9 cellular contexts compared by ENCODE assay signal in the genomic region with DNA sequence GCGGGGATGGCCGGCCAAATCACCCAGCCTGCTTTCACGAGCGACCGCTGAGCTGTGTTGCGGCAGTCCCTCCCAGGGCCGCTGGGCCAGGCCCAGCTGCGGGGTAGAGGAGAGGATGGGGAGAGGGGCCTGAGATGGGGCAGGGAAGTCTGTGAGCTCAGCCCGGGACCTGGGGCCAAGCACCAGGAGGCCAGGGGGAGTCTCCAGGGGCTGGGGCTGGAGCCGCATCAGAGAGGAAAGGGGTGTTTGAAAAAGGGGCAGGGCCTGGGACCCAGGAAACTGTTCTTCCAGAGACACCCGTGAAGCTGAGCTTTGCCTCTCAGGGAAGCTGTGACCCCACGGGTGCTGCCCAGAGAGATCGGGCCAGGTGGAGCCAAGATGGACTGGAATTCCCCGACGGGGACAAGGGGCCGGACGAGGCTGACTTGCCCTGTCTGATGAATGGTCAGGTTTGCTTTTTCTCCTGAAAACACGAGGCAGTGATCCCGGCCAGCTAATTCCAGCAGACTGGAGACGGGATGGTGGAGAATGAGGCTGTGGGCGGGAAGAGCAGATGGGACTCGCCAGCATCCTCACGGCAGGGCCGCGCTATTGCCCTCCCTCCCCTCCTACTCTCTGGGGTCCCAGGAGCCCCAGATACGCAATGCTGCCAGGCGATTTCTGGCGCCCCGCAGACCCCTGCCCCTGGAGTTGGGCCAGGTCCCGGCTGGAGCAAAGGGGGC. TPM values are rescaled to one million over a fixed set of nuclear protein-coding genes. Genes with fewer than 3 reads are reported as not detected.
DNase-seq lines count a peak whose midpoint lies in the region; ATAC-seq and TF ChIP-seq lines count a peak whose summit lies in the region.
"Had no signal": no experiment of that assay in that cellular context is flagged by ENCODE, and none has a peak within 500 bp of the region (broad histone marks: within the 10 kb centered on the region; RNA-seq: fewer than 3 reads in every experiment).

No MANE protein-coding gene starts in this region.

- no peak overlapping the region for H3K4me3 ChIP-seq in A673 (ENCODE audit: low read depth, low read length, poor library complexity, severe bottlenecking)
- no peak overlapping the region for H3K4me3 ChIP-seq in OCI-LY7 (ENCODE audit: low read depth, low read length, poor library complexity, severe bottlenecking)

- no peaks in the 10 kb centered on the region for H3K79me2 ChIP-seq in OCI-LY7 (ENCODE audit: insufficient read depth, low read depth, low read length)

- no peaks in the 10 kb centered on the region for H3K36me3 Mint-ChIP-seq in nephron progenitor cell (ENCODE audit: low read depth)
- H3K36me3 Mint-ChIP-seq in activated naive CD4-positive, alpha-beta T cell treated with anti-CD3 and anti-CD28 coated beads for 36 hours (ENCODE audit: low read depth), result no peaks in the 10 kb centered on the region

- H3K4me1 ChIP-seq in A673 (ENCODE audit: insufficient read depth, low read length, poor library complexity, severe bottlenecking) (no peaks in the 10 kb centered on the region), OCI-LY7 (ENCODE audit: insufficient read depth, low read length, poor library complexity, severe bottlenecking) (no peaks in the 10 kb centered on the region)

- H3K4me1 Mint-ChIP-seq in nephron progenitor cell, result peaks cover 65% of the 10 kb centered on the region
- H3K4me1 Mint-ChIP-seq in activated naive CD4-positive, alpha-beta T cell treated with anti-CD3 and anti-CD28 coated beads for 36 hours (ENCODE audit: low read depth), result peaks cover 6% of the 10 kb centered on the region

- H3K9me2 ChIP-seq in OCI-LY7 (ENCODE audit: insufficient read depth, low read length), result no peaks in the 10 kb centered on the region

- H3K4me3 Mint-ChIP-seq in nephron progenitor cell, result no peak overlapping the region
- H3K4me3 Mint-ChIP-seq in activated naive CD4-positive, alpha-beta T cell treated with anti-CD3 and anti-CD28 coated beads for 36 hours, result no peak overlapping the region

- no peaks in the 10 kb centered on the region for H3K9me3 ChIP-seq in A673 (ENCODE audit: low read depth, low read length, poor library complexity, severe bottlenecking)
- H3K9me3 ChIP-seq in OCI-LY7 (ENCODE audit: low read length), result no peaks in the 10 kb centered on the region

- no TSS peak for BruUV-seq in A673 (replicated peaks; lab: Mats Ljungman, UMichigan)
- no TSS peak for BruUV-seq in OCI-LY7 (replicated peaks; lab: Mats Ljungman, UMichigan)

- H3K27me3 Mint-ChIP-seq in nephron progenitor cell (ENCODE audit: low read depth, poor library complexity), result peaks cover 20% of the 10 kb centered on the region
- H3K27me3 Mint-ChIP-seq in activated naive CD4-positive, alpha-beta T cell treated with anti-CD3 and anti-CD28 coated beads for 36 hours (ENCODE audit: low read depth), result no peaks in the 10 kb centered on the region

- intact Hi-C loops in A673 (cut with micrococcal nuclease; ENCODE audit: unreplicated experiment), result no loop called here
- intact Hi-C loops in activated naive CD4-positive, alpha-beta T cell treated with anti-CD3 and anti-CD28 coated beads for 36 hours (cut with micrococcal nuclease), result no loop called here
- intact Hi-C loops in OCI-LY7 (cut with micrococcal nuclease; ENCODE audit: unreplicated experiment), result no loop called here

- H3K27me3 ChIP-seq in A673 (replicated peaks; ENCODE audit: insufficient read depth, low read depth, low read length, poor library complexity), result no peaks in the 10 kb centered on the region

- no peaks in the 10 kb centered on the region for H4K20me1 ChIP-seq in OCI-LY7 (ENCODE audit: insufficient read depth, low read length)

- no peaks in the 10 kb centered on the region for H3K36me3 ChIP-seq in A673 (ENCODE audit: insufficient read depth, low read length, poor library complexity, severe bottlenecking)
- no peaks in the 10 kb centered on the region for H3K36me3 ChIP-seq in OCI-LY7 (ENCODE audit: insufficient read depth, low read length)

- no peak for DNase-seq in A673 (ENCODE audit: low spot score)
- peak; percentile 88 for DNase-seq in NCI-H226
- DNase-seq in epithelial cell of prostate (ENCODE audit: low read depth, low spot score), result no peak
- DNase-seq in nephron progenitor cell, result no peak
- DNase-seq in GM20000 (ENCODE audit: low spot score), result no peak
- no peak for DNase-seq in activated naive CD4-positive, alpha-beta T cell treated with anti-CD3 and anti-CD28 coated beads for 36 hours
- DNase-seq in OCI-LY7 (ENCODE audit: low spot score), result no peak
- DNase-seq: cortex of kidney had no signal

- H3K4me2 ChIP-seq in OCI-LY7 (ENCODE audit: low read length), result no peak overlapping the region

- no peak for ATAC-seq in HG03469 (IDR thresholded peaks at IDR 0.05; ENCODE audit: unreplicated experiment)

- no peak overlapping the region for H2AFZ ChIP-seq in OCI-LY7 (ENCODE audit: low read length)

- CTCF ChIA-PET in A673 (lab: Charles Lee) (no interaction called here), OCI-LY7 (lab: Charles Lee; ENCODE audit: unreplicated experiment) (interaction anchor here (0.5 kb wide), 1 partner anchor 77 kb away, joined by 13 read pairs; the partner anchor contains the start of gene POFUT2)
- CTCF ChIA-PET in activated naive CD4-positive, alpha-beta T cell treated with anti-CD3 and anti-CD28 coated beads for 36 hours (lab: Charles Lee), result no interaction called here

- POLR2A ChIA-PET in A673 (lab: Charles Lee; ENCODE audit: low non-redundant PET), result interaction anchor here (0.5 kb wide), 1 partner anchor 77 kb away, joined by 4 read pairs; the partner anchor contains the start of gene POFUT2
- POLR2A ChIA-PET in OCI-LY7 (lab: Charles Lee), result no interaction called here

- H3K27ac ChIP-seq in A673 (ENCODE audit: low read depth, low read length, poor library complexity, severe bottlenecking) (peak overlapping the region; percentile 21), epithelial cell of prostate (peak overlapping the region; percentile 71), OCI-LY7 (ENCODE audit: low read depth, low read length, poor library complexity, severe bottlenecking) (no peak overlapping the region)

- TF ChIP-seq CTCF in A673 (conservative IDR thresholded peaks at IDR 0.05; ENCODE audit: low read depth, low read length), result no peak
- TF ChIP-seq CTCF in nephron progenitor cell (IDR thresholded peaks at IDR 0.05), result no peak
- no peak for TF ChIP-seq CTCF in GM20000 (IDR thresholded peaks at IDR 0.05; ENCODE audit: extremely low read depth, missing control alignments)
- TF ChIP-seq CTCF in OCI-LY7 (conservative IDR thresholded peaks at IDR 0.05; ENCODE audit: low read length), result no peak

- H3K9me3 Mint-ChIP-seq in nephron progenitor cell, result no peaks in the 10 kb centered on the region
- no peaks in the 10 kb centered on the region for H3K9me3 Mint-ChIP-seq in activated naive CD4-positive, alpha-beta T cell treated with anti-CD3 and anti-CD28 coated beads for 36 hours

- peak overlapping the region; percentile 17 for H3K27ac Mint-ChIP-seq in nephron progenitor cell
- H3K27ac Mint-ChIP-seq in activated naive CD4-positive, alpha-beta T cell treated with anti-CD3 and anti-CD28 coated beads for 36 hours, result no peak overlapping the region

RNA-seq across cellular contexts. Expression of gene COL18A1, which starts 40.3 kb away (rescaled TPM):
- 3.3 and 5.0 TPM in 2 replicates for total RNA-seq in A673 (2021)
- 10 to 100 TPM; 10.3 to 12.6 TPM for total RNA-seq in activated naive CD4-positive, alpha-beta T cell treated with anti-CD3 and anti-CD28 coated beads for 36 hours
- total RNA-seq in OCI-LY7 (2014; rRNA removed; shearing (Covaris generic)), result 4.9 and 7.4 TPM in 2 replicates
- total RNA-seq in OCI-LY7 (2022), result 0.18 and 0.23 TPM in 2 replicates
